ENCODE assay signal across 1 cellular context in the genomic region with DNA sequence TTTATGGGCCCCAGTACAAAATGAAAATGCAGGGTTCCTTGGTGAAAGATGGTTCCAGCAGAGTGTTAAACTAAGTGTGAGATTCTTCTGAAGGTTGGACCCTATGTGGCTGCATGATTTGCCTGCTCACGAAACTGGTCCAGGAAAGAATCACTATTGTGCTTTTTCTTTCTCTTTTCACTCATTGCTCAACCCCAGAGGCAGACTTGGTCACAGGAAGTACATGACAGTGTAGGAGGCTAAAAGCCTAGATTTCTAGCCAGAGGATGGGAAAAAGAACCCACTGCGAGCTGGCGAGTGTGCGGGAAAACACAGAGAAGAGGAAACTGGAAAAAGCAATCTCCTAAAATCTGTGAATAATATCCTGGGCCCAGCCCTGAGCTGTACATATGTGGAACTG.
TF ChIP-seq lines count a peak whose summit lies in the region.

No MANE protein-coding gene starts in this region.

TF ChIP-seq in HepG2, 621 proteins besides CTCF, POLR2A, EP300 and RAD21:
- TF ChIP-seq ZNF570 (CRISPR knock-in tag; IDR thresholded peaks at IDR 0.05; ENCODE audit: borderline replicate concordance) (no peak), ZSCAN29 (CRISPR knock-in tag; conservative IDR thresholded peaks at IDR 0.05) (no peak), PPARG (CRISPR knock-in tag; conservative IDR thresholded peaks at IDR 0.05) (no peak), RBAK (CRISPR knock-in tag; IDR thresholded peaks at IDR 0.05) (no peak), ZNF644 (CRISPR knock-in tag; IDR thresholded peaks at IDR 0.05; ENCODE audit: low read depth) (no peak), CCDC6 (CRISPR knock-in tag; IDR thresholded peaks at IDR 0.05) (no peak), AGO1 (IDR thresholded peaks at IDR 0.05; ENCODE audit: low read depth, low read length, poor library complexity, severe bottlenecking) (no peak), ZNF546 (CRISPR knock-in tag; conservative IDR thresholded peaks at IDR 0.05) (no peak), ZNF703 (CRISPR knock-in tag; IDR thresholded peaks at IDR 0.05; ENCODE audit: borderline replicate concordance) (no peak)
- TF ChIP-seq, protein P1, sequence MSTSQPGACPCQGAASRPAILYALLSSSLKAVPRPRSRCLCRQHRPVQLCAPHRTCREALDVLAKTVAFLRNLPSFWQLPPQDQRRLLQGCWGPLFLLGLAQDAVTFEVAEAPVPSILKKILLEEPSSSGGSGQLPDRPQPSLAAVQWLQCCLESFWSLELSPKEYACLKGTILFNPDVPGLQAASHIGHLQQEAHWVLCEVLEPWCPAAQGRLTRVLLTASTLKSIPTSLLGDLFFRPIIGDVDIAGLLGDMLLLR (CRISPR knock-in tag; IDR thresholded peaks at IDR 0.05) = no peak
- TF ChIP-seq, protein P2, sequence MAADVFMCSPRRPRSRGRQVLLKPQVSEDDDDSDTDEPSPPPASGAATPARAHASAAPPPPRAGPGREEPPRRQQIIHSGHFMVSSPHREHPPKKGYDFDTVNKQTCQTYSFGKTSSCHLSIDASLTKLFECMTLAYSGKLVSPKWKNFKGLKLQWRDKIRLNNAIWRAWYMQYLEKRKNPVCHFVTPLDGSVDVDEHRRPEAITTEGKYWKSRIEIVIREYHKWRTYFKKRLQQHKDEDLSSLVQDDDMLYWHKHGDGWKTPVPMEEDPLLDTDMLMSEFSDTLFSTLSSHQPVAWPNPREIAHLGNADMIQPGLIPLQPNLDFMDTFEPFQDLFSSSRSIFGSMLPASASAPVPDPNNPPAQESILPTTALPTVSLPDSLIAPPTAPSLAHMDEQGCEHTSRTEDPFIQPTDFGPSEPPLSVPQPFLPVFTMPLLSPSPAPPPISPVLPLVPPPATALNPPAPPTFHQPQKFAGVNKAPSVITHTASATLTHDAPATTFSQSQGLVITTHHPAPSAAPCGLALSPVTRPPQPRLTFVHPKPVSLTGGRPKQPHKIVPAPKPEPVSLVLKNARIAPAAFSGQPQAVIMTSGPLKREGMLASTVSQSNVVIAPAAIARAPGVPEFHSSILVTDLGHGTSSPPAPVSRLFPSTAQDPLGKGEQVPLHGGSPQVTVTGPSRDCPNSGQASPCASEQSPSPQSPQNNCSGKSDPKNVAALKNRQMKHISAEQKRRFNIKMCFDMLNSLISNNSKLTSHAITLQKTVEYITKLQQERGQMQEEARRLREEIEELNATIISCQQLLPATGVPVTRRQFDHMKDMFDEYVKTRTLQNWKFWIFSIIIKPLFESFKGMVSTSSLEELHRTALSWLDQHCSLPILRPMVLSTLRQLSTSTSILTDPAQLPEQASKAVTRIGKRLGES (CRISPR knock-in tag; IDR thresholded peaks at IDR 0.05; ENCODE audit: borderline replicate concordance) = no peak
- TF ChIP-seq, protein P3, sequence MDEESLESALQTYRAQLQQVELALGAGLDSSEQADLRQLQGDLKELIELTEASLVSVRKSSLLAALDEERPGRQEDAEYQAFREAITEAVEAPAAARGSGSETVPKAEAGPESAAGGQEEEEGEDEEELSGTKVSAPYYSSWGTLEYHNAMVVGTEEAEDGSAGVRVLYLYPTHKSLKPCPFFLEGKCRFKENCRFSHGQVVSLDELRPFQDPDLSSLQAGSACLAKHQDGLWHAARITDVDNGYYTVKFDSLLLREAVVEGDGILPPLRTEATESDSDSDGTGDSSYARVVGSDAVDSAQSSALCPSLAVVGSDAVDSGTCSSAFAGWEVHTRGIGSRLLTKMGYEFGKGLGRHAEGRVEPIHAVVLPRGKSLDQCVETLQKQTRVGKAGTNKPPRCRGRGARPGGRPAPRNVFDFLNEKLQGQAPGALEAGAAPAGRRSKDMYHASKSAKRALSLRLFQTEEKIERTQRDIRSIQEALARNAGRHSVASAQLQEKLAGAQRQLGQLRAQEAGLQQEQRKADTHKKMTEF (CRISPR knock-in tag; IDR thresholded peaks at IDR 0.05) = no peak
